ENCODE assay signal across 16 cellular contexts in genomic region chr14:40280652-40281051, GRCh38.
DNase-seq lines count a peak whose midpoint lies in the region; TF ChIP-seq lines count a peak whose summit lies in the region.
"Had no signal": no experiment of that assay in that cellular context is flagged by ENCODE, and none has a peak within 500 bp of the region (broad histone marks: within the 10 kb centered on the region; RNA-seq: fewer than 3 reads in every experiment).

No MANE protein-coding gene starts in this region.

- DNase-seq in M059J (ENCODE audit: low read depth) (peak; percentile 1), SK-MEL-5 (ENCODE audit: low read depth, low spot score) (peak; percentile 4), epithelial cell of proximal tubule (ENCODE audit: low read depth) (no peak), SKM-1 treated with dmso at 0.1 percent for 144 hours (lab: John Stamatoyannopoulos, UW; ENCODE audit: unreplicated experiment) (no peak), BE2C (no peak)
- DNase-seq in T-helper 2 cell treated with Interferon-gamma antibody and Interleukin-4, amounts not matched to agents 5 μg/mL and 100 μg/mL, for 36 hours (ENCODE audit: low spot score), result no peak
- DNase-seq: C1 segment of cervical spinal cord, DMS79 treated with DMSO at 0.1 percent for 48 hours, GM23248, HCEC 1CT, NCI-H1092 treated with DMSO at 0.1 percent for 48 hours, NCI-H2081 treated with DMSO at 0.1 percent for 48 hours, PC-9, T-helper 17 cell had no signal

- H3K27ac Mint-ChIP-seq in T-helper 2 cell treated with Interferon-gamma antibody and Interleukin-4, amounts not matched to agents 5 μg/mL and 100 μg/mL, for 36 hours, result no peak overlapping the region
- H3K27ac Mint-ChIP-seq: T-helper 17 cell had no signal

- no peaks in the 10 kb centered on the region for H3K27me3 Mint-ChIP-seq in T-helper 2 cell treated with Interferon-gamma antibody and Interleukin-4, amounts not matched to agents 5 μg/mL and 100 μg/mL, for 36 hours (ENCODE audit: low read depth)
- H3K27me3 Mint-ChIP-seq: T-helper 17 cell had no signal

- no peaks in the 10 kb centered on the region for H3K27me3 ChIP-seq in BE2C

- H3K9me3 Mint-ChIP-seq in T-helper 2 cell treated with Interferon-gamma antibody and Interleukin-4, amounts not matched to agents 5 μg/mL and 100 μg/mL, for 36 hours, result peaks cover 38% of the 10 kb centered on the region

- H3K36me3 Mint-ChIP-seq in T-helper 2 cell treated with Interferon-gamma antibody and Interleukin-4, amounts not matched to agents 5 μg/mL and 100 μg/mL, for 36 hours (ENCODE audit: low read depth), result no peaks in the 10 kb centered on the region

- TF ChIP-seq CTCF in GM12872 (IDR thresholded peaks at IDR 0.05; ENCODE audit: insufficient read depth, low read depth, low read length) (0 out of 3 replicates have a peak, but pooled peaks have one; percentile 3), epithelial cell of proximal tubule (conservative IDR thresholded peaks at IDR 0.05; ENCODE audit: low read depth, low read length) (peak; percentile 9), BE2C (IDR thresholded peaks at IDR 0.05; ENCODE audit: low read depth, low read length) (no peak)

- no peaks in the 10 kb centered on the region for H3K36me3 ChIP-seq in BE2C

- H3K9me3 ChIP-seq in BE2C, result no peaks in the 10 kb centered on the region; the same call in 1 of the 2 replicates

- no peak overlapping the region for H3K4me3 ChIP-seq in epithelial cell of proximal tubule (ENCODE audit: low read depth, low read length)
- H3K4me3 ChIP-seq in BE2C (ENCODE audit: low read depth, low read length), result no peak overlapping the region
- H3K4me3 ChIP-seq: GM23248, K562, PC-9 had no signal

- no peaks in the 10 kb centered on the region for H3K4me1 ChIP-seq in BE2C

- in situ Hi-C loops in SK-MEL-5 (cut with HindIII; ENCODE audit: low pct_unique_long_range_greater_than_20kb, low sequenced_read_pairs), result no loop called here

- H3K4me1 Mint-ChIP-seq in T-helper 2 cell treated with Interferon-gamma antibody and Interleukin-4, amounts not matched to agents 5 μg/mL and 100 μg/mL, for 36 hours (ENCODE audit: low read depth), result no peaks in the 10 kb centered on the region
- H3K4me1 Mint-ChIP-seq: T-helper 17 cell had no signal

- no peak overlapping the region for H3K4me3 Mint-ChIP-seq in T-helper 2 cell treated with Interferon-gamma antibody and Interleukin-4, amounts not matched to agents 5 μg/mL and 100 μg/mL, for 36 hours
- H3K4me3 Mint-ChIP-seq: T-helper 17 cell had no signal

Comparison
In these comparisons a context has a peak if more than half of its experiments do, and no peak if none do; other contexts are left out.
1. DNase-seq: peak in M059J (single experiment) and SK-MEL-5 (single experiment); none in epithelial cell of proximal tubule (single experiment), SKM-1 treated with dmso at 0.1 percent for 144 hours (single experiment), T-helper 2 cell treated with Interferon-gamma antibody and Interleukin-4, amounts not matched to agents 5 μg/mL and 100 μg/mL, for 36 hours (single experiment) and BE2C (single experiment).